In genomic region chr11:66036334-66036710, GRCh38 we compare ENCODE assay signal across 24 cellular contexts. TPM values are rescaled to one million over a fixed set of nuclear protein-coding genes. Genes with fewer than 3 reads are reported as not detected.
A peak's percentile ranks its signal among the peaks of the same experiment; 100 is the strongest.
DNase-seq lines count a peak whose midpoint lies in the region; ATAC-seq, FAIRE-seq and TF ChIP-seq lines count a peak whose summit lies in the region.
"Had no signal": no experiment of that assay in that cellular context is flagged by ENCODE, and none has a peak within 500 bp of the region (broad histone marks: within the 10 kb centered on the region; RNA-seq: fewer than 3 reads in every experiment).

No MANE protein-coding gene starts in this region.

- H3K27ac ChIP-seq in HepG2 (ENCODE audit: extremely low read length, insufficient read depth, low read length) (no peak overlapping the region), right lobe of liver (no peak overlapping the region), osteoblast (ENCODE audit: low read depth, low read length) (no peak overlapping the region)
- H3K27ac ChIP-seq: BLaER1 had no signal

- H2AFZ ChIP-seq in HepG2 (ENCODE audit: low read length) (no peak overlapping the region), osteoblast (ENCODE audit: low read length) (no peak overlapping the region)

- H4K20me1 ChIP-seq in HepG2 (ENCODE audit: insufficient read depth, low read length): no peaks in the 10 kb centered on the region
- H4K20me1 ChIP-seq in osteoblast (ENCODE audit: insufficient read depth, low read length): no peaks in the 10 kb centered on the region
- H4K20me1 ChIP-seq: BLaER1 had no signal

- POLR2A ChIA-PET in HepG2 (lab: Yijun Ruan, JAX): interaction anchor here (1.0 kb wide), 1 partner anchor 9 kb away, joined by 3 read pairs; no protein-coding TSS in a partner anchor

- TF ChIP-seq RAD21 in HepG2 (CRISPR knock-in tag; IDR thresholded peaks at IDR 0.05): no peak

- H3K9me3 ChIP-seq in HepG2 (ENCODE audit: low read length) (no peaks in the 10 kb centered on the region), right lobe of liver (no peaks in the 10 kb centered on the region), osteoblast (ENCODE audit: low read depth, low read length) (no peaks in the 10 kb centered on the region)
- H3K9me3 ChIP-seq: BE2C had no signal

- no peak overlapping the region for H3K9ac ChIP-seq in HepG2 (ENCODE audit: insufficient read depth, low read depth, low read length)
- H3K9ac ChIP-seq: BLaER1 had no signal

- in situ Hi-C loops in HepG2 (cut with HindIII; ENCODE audit: extremely low pct_ligation_motif_present, low pct_unique_long_range_greater_than_20kb): no loop called here

- intact Hi-C loops in HepG2 (cut with micrococcal nuclease; ENCODE audit: unreplicated experiment): no loop called here
- intact Hi-C loops in right lobe of liver (cut with DNase I): no loop called here

- no peak for FAIRE-seq in HepG2 (lab: Jason Lieb, UNC)
- FAIRE-seq: A204.1, G401.6, GM12891, GM19239 had no signal

- no peak for TF ChIP-seq EP300 in HepG2 (IDR thresholded peaks at IDR 0.05; ENCODE audit: low read depth in 2 of 2, low read length in 2 of 2)
- no peak for TF ChIP-seq EP300 in HepG2 (CRISPR knock-in tag; IDR thresholded peaks at IDR 0.05; ENCODE audit: borderline replicate concordance)

- ATAC-seq in HepG2 (no peak), right lobe of liver (no peak), GM19397 (IDR thresholded peaks at IDR 0.05; ENCODE audit: unreplicated experiment) (no peak), GM21619 (IDR thresholded peaks at IDR 0.05; ENCODE audit: unreplicated experiment) (no peak)

- WGBS in HepG2 (ENCODE audit: low lambda C conversion rate): 23% methylated on average over 5 of the region's 5 CpGs
- WGBS in right lobe of liver (ENCODE audit: insufficient coverage, low coverage, low lambda C conversion rate, missing lambda C conversion rate): 74% methylated on average over 5 of the region's 5 CpGs

- H3K36me3 ChIP-seq in HepG2 (replicated peaks in 1 of 2; ENCODE audit: control insufficient read depth in 1 of 2, insufficient read depth in 2 of 2, low read length in 2 of 2) (no peaks in the 10 kb centered on the region), right lobe of liver (no peaks in the 10 kb centered on the region), osteoblast (ENCODE audit: insufficient read depth, low read length) (no peaks in the 10 kb centered on the region)
- H3K36me3 ChIP-seq: BE2C, BLaER1 had no signal

- H3K4me1 ChIP-seq in HepG2 (ENCODE audit: insufficient read depth, low read length) (peaks cover 8% of the 10 kb centered on the region; the same call in 1 of the 2 replicates), right lobe of liver (no peaks in the 10 kb centered on the region), osteoblast (ENCODE audit: insufficient read depth, low read length) (no peaks in the 10 kb centered on the region)
- H3K4me1 ChIP-seq: BE2C, BLaER1 had no signal

- no peak overlapping the region for H3K4me3 ChIP-seq in HepG2 (replicated peaks in 1 of 3; ENCODE audit: insufficient read depth in 1 of 3, low read depth in 2 of 3, low read length in 3 of 3)
- no peak overlapping the region for H3K4me3 ChIP-seq in right lobe of liver
- H3K4me3 ChIP-seq in NB4 (ENCODE audit: low read depth, low read length): no peak overlapping the region
- H3K4me3 ChIP-seq in osteoblast (ENCODE audit: insufficient read depth, low read length): no peak overlapping the region
- H3K4me3 ChIP-seq: BLaER1 had no signal

- BruUV-seq in HepG2 (replicated peaks; lab: Mats Ljungman, UMichigan): no TSS peak

- H3K27me3 ChIP-seq in HepG2 (ENCODE audit: control insufficient read depth in 1 of 2, insufficient read depth in 2 of 2, low read length in 2 of 2) (peaks cover 5% of the 10 kb centered on the region in 2 experiments; a peak in 1 of 5 replicates), right lobe of liver (no peaks in the 10 kb centered on the region), osteoblast (ENCODE audit: insufficient read depth, low read length) (no peaks in the 10 kb centered on the region)
- H3K27me3 ChIP-seq: BE2C, BLaER1 had no signal

- H3K79me2 ChIP-seq in HepG2 (ENCODE audit: insufficient read depth, low read length) (no peaks in the 10 kb centered on the region), osteoblast (ENCODE audit: insufficient read depth, low read length) (no peaks in the 10 kb centered on the region)

- TF ChIP-seq POLR2A in HepG2 (IDR thresholded peaks at IDR 0.05; ENCODE audit: insufficient read depth in 1 of 2, low read depth in 2 of 2, low read length in 2 of 2) (no peak), right lobe of liver (IDR thresholded peaks at IDR 0.05) (no peak), NB4 (IDR thresholded peaks at IDR 0.05; ENCODE audit: extremely low read depth, insufficient read length) (no peak)

- H3K4me2 ChIP-seq in HepG2 (ENCODE audit: low read depth, low read length) (no peak overlapping the region), osteoblast (ENCODE audit: insufficient read depth, low read length) (no peak overlapping the region)
- H3K4me2 ChIP-seq: BLaER1 had no signal

- TF ChIP-seq CTCF in HepG2 (CRISPR knock-in tag; IDR thresholded peaks at IDR 0.05) (no peak), right lobe of liver (IDR thresholded peaks at IDR 0.05) (no peak), NB4 (IDR thresholded peaks at IDR 0.05; ENCODE audit: low read depth, low read length) (no peak), osteoblast (IDR thresholded peaks at IDR 0.05; ENCODE audit: extremely low read depth, low read depth, low read length) (no peak)

- CTCF ChIA-PET in HepG2 (lab: Yijun Ruan, JAX; ENCODE audit: low intra/inter-chr PET ratio, low total read pairs): no interaction called here

- DNase-seq in HepG2 (ENCODE audit: low spot score) (no peak), right lobe of liver (no peak), NB4 (ENCODE audit: low read depth) (peak; percentile 74), epidermal melanocyte (ENCODE audit: insufficient read length, low spot score) (peak; percentile 1), osteoblast (ENCODE audit: insufficient read length, low spot score, missing footprints) (peak; percentile 47)
- no peak for DNase-seq in effector CD8-positive, alpha-beta T cell (lab: John Stamatoyannopoulos, UW)
- DNase-seq: 8988T; ACHN; BE2C; C1 segment of cervical spinal cord; CD4-positive, alpha-beta memory T cell; CD4-positive, CD25-positive, alpha-beta regulatory T cell; CD8-positive, alpha-beta memory T cell; COR-L47; GF-D8 had no signal

RNA-seq across cellular contexts. Expression of gene CATSPER1, which starts 10.0 kb away (rescaled TPM):
- total RNA-seq in HepG2 (2016; rRNA removed; fragmentation: Illumina TruSeq; extraction: Trizol) (not detected in 2 replicates), right lobe of liver (not detected), osteoblast (not detected in 2 replicates)
- not detected in 2 replicates for total RNA-seq in HepG2 (2016; cell fraction: cytosol; rRNA removed; fragmentation: Illumina TruSeq; extraction: Trizol; ENCODE audit: low read depth)
- not detected in 2 replicates for total RNA-seq in HepG2 (2016; cell fraction: insoluble cytoplasmic fraction; rRNA removed; fragmentation: Illumina TruSeq; extraction: Trizol)
- total RNA-seq in HepG2 (2016; cell fraction: membrane; rRNA removed; fragmentation: Illumina TruSeq; extraction: Trizol): not detected in 2 replicates
- not detected in 2 replicates for total RNA-seq in HepG2 (2016; cell fraction: nucleus; rRNA removed; fragmentation: Illumina TruSeq; extraction: Trizol)
- polyA plus RNA-seq in HepG2 (2011; rRNA removed): 0.04 and 0.17 TPM in 2 replicates
- polyA plus RNA-seq in HepG2 (2011; cell fraction: cytosol; rRNA removed): 0.07 and 0.17 TPM in 2 replicates
- 0.19 TPM in 1 of 2 replicates, not detected in the other for polyA plus RNA-seq in HepG2 (2011; cell fraction: nucleus; rRNA removed)
- 0.09 TPM in 1 of 2 replicates, not detected in the other for polyA plus RNA-seq in HepG2 (2012)
- polyA plus RNA-seq in HepG2 (2016; cell fraction: cytosol; fragmentation: Illumina TruSeq; extraction: Trizol; ENCODE audit: low read depth): 0.07 TPM in 1 of 2 replicates, not detected in the other
- polyA plus RNA-seq in HepG2 (2016; cell fraction: insoluble cytoplasmic fraction; fragmentation: Illumina TruSeq; extraction: Trizol; ENCODE audit: low read depth): not detected in 2 replicates
- polyA plus RNA-seq in HepG2 (2016; cell fraction: membrane; fragmentation: Illumina TruSeq; extraction: Trizol; ENCODE audit: low read depth): not detected in 2 replicates
- polyA plus RNA-seq in HepG2 (2016; cell fraction: nucleus; fragmentation: Illumina TruSeq; extraction: Trizol; ENCODE audit: insufficient read depth, low read depth): not detected in 2 replicates
- polyA minus RNA-seq in HepG2 (2011; rRNA and poly(A)+ RNA removed; ENCODE audit: low replicate concordance): 3.1 TPM in 1 of 2 replicates, not detected in the other
- not detected in 2 replicates for polyA minus RNA-seq in HepG2 (2011; cell fraction: cytosol; rRNA and poly(A)+ RNA removed)
- not detected in 2 replicates for polyA minus RNA-seq in HepG2 (2011; cell fraction: nucleus; rRNA and poly(A)+ RNA removed)
- total RNA-seq: A673; CD4-positive, alpha-beta memory T cell; CD4-positive, CD25-positive, alpha-beta regulatory T cell; CD8-positive, alpha-beta memory T cell had no signal
- polyA plus RNA-seq: CD4-positive, alpha-beta memory T cell; CD4-positive, CD25-positive, alpha-beta regulatory T cell; CD8-positive, alpha-beta memory T cell had no signal

RNA-seq across cellular contexts. Expression of gene GAL3ST3, which starts 12.6 kb away (rescaled TPM):
- total RNA-seq in HepG2 (2016; rRNA removed; fragmentation: Illumina TruSeq; extraction: Trizol) (not detected in 2 replicates), right lobe of liver (not detected), osteoblast (not detected in 2 replicates)
- not detected in 2 replicates for total RNA-seq in HepG2 (2016; cell fraction: cytosol; rRNA removed; fragmentation: Illumina TruSeq; extraction: Trizol; ENCODE audit: low read depth)
- total RNA-seq in HepG2 (2016; cell fraction: insoluble cytoplasmic fraction; rRNA removed; fragmentation: Illumina TruSeq; extraction: Trizol): not detected in 2 replicates
- not detected in 2 replicates for total RNA-seq in HepG2 (2016; cell fraction: membrane; rRNA removed; fragmentation: Illumina TruSeq; extraction: Trizol)
- not detected in 2 replicates for total RNA-seq in HepG2 (2016; cell fraction: nucleus; rRNA removed; fragmentation: Illumina TruSeq; extraction: Trizol)
- polyA plus RNA-seq in HepG2 (2011; rRNA removed): not detected in 2 replicates
- not detected in 2 replicates for polyA plus RNA-seq in HepG2 (2011; cell fraction: cytosol; rRNA removed)
- polyA plus RNA-seq in HepG2 (2011; cell fraction: nucleus; rRNA removed): not detected in 2 replicates
- not detected in 2 replicates for polyA plus RNA-seq in HepG2 (2012)
- polyA plus RNA-seq in HepG2 (2016; cell fraction: cytosol; fragmentation: Illumina TruSeq; extraction: Trizol; ENCODE audit: low read depth): not detected in 2 replicates
- not detected in 2 replicates for polyA plus RNA-seq in HepG2 (2016; cell fraction: insoluble cytoplasmic fraction; fragmentation: Illumina TruSeq; extraction: Trizol; ENCODE audit: low read depth)
- polyA plus RNA-seq in HepG2 (2016; cell fraction: membrane; fragmentation: Illumina TruSeq; extraction: Trizol; ENCODE audit: low read depth): not detected in 2 replicates
- not detected in 2 replicates for polyA plus RNA-seq in HepG2 (2016; cell fraction: nucleus; fragmentation: Illumina TruSeq; extraction: Trizol; ENCODE audit: insufficient read depth, low read depth)
- polyA minus RNA-seq in HepG2 (2011; rRNA and poly(A)+ RNA removed; ENCODE audit: low replicate concordance): 0.26 TPM in 1 of 2 replicates, not detected in the other
- not detected in 2 replicates for polyA minus RNA-seq in HepG2 (2011; cell fraction: cytosol; rRNA and poly(A)+ RNA removed)
- polyA minus RNA-seq in HepG2 (2011; cell fraction: nucleus; rRNA and poly(A)+ RNA removed): not detected in 2 replicates
- total RNA-seq: CD4-positive, alpha-beta memory T cell; CD4-positive, CD25-positive, alpha-beta regulatory T cell; CD8-positive, alpha-beta memory T cell had no signal
- polyA plus RNA-seq: CD14-positive monocyte; CD4-positive, alpha-beta memory T cell; CD4-positive, CD25-positive, alpha-beta regulatory T cell; CD8-positive, alpha-beta memory T cell had no signal

RNA-seq across cellular contexts. Expression of gene SF3B2, which starts 15.8 kb away (rescaled TPM):
- 153 and 162 TPM in 2 replicates for total RNA-seq in HepG2 (2016; rRNA removed; fragmentation: Illumina TruSeq; extraction: Trizol)
- 24.9 and 29.2 TPM in 2 replicates for total RNA-seq in HepG2 (2016; cell fraction: cytosol; rRNA removed; fragmentation: Illumina TruSeq; extraction: Trizol; ENCODE audit: low read depth)
- 148 and 159 TPM in 2 replicates for total RNA-seq in HepG2 (2016; cell fraction: insoluble cytoplasmic fraction; rRNA removed; fragmentation: Illumina TruSeq; extraction: Trizol)
- 48.0 and 57.0 TPM in 2 replicates for total RNA-seq in HepG2 (2016; cell fraction: membrane; rRNA removed; fragmentation: Illumina TruSeq; extraction: Trizol)
- 99.3 and 107 TPM in 2 replicates for total RNA-seq in HepG2 (2016; cell fraction: nucleus; rRNA removed; fragmentation: Illumina TruSeq; extraction: Trizol)
- polyA plus RNA-seq in HepG2 (2011; rRNA removed): 70.0 and 70.4 TPM in 2 replicates
- 50.3 and 68.8 TPM in 2 replicates for polyA plus RNA-seq in HepG2 (2011; cell fraction: cytosol; rRNA removed)
- 212 and 260 TPM in 2 replicates for polyA plus RNA-seq in HepG2 (2011; cell fraction: nucleus; rRNA removed)
- 145 and 154 TPM in 2 replicates for polyA plus RNA-seq in HepG2 (2012)
- polyA plus RNA-seq in HepG2 (2016; cell fraction: cytosol; fragmentation: Illumina TruSeq; extraction: Trizol; ENCODE audit: low read depth): 14.0 and 18.8 TPM in 2 replicates
- polyA plus RNA-seq in HepG2 (2016; cell fraction: insoluble cytoplasmic fraction; fragmentation: Illumina TruSeq; extraction: Trizol; ENCODE audit: low read depth): 200 and 221 TPM in 2 replicates
- polyA plus RNA-seq in HepG2 (2016; cell fraction: membrane; fragmentation: Illumina TruSeq; extraction: Trizol; ENCODE audit: low read depth): 28.7 and 33.4 TPM in 2 replicates
- 252 and 263 TPM in 2 replicates for polyA plus RNA-seq in HepG2 (2016; cell fraction: nucleus; fragmentation: Illumina TruSeq; extraction: Trizol; ENCODE audit: insufficient read depth, low read depth)
- 37.0 and 52.6 TPM in 2 replicates for polyA minus RNA-seq in HepG2 (2011; rRNA and poly(A)+ RNA removed; ENCODE audit: low replicate concordance)
- 57.2 and 60.0 TPM in 2 replicates for polyA minus RNA-seq in HepG2 (2011; cell fraction: cytosol; rRNA and poly(A)+ RNA removed)
- 46.9 and 52.8 TPM in 2 replicates for polyA minus RNA-seq in HepG2 (2011; cell fraction: nucleus; rRNA and poly(A)+ RNA removed)
- total RNA-seq in right lobe of liver: 10 to 100 TPM; 52.2 to 85.4 (median 67.2) TPM
- total RNA-seq in osteoblast: 131 and 164 TPM in 2 replicates

RNA-seq across cellular contexts. Expression of gene CST6, which starts 24.5 kb away (rescaled TPM):
- total RNA-seq in HepG2 (2016; rRNA removed; fragmentation: Illumina TruSeq; extraction: Trizol) (not detected in 2 replicates), right lobe of liver (not detected), osteoblast (1.8 and 2.9 TPM in 2 replicates)
- total RNA-seq in HepG2 (2016; cell fraction: cytosol; rRNA removed; fragmentation: Illumina TruSeq; extraction: Trizol; ENCODE audit: low read depth): not detected in 2 replicates
- not detected in 2 replicates for total RNA-seq in HepG2 (2016; cell fraction: insoluble cytoplasmic fraction; rRNA removed; fragmentation: Illumina TruSeq; extraction: Trizol)
- total RNA-seq in HepG2 (2016; cell fraction: membrane; rRNA removed; fragmentation: Illumina TruSeq; extraction: Trizol): not detected in 2 replicates
- not detected in 2 replicates for total RNA-seq in HepG2 (2016; cell fraction: nucleus; rRNA removed; fragmentation: Illumina TruSeq; extraction: Trizol)
- polyA plus RNA-seq in HepG2 (2011; rRNA removed): not detected in 2 replicates
- not detected in 2 replicates for polyA plus RNA-seq in HepG2 (2011; cell fraction: cytosol; rRNA removed)
- not detected in 2 replicates for polyA plus RNA-seq in HepG2 (2011; cell fraction: nucleus; rRNA removed)
- polyA plus RNA-seq in HepG2 (2012): not detected in 2 replicates
- polyA plus RNA-seq in HepG2 (2016; cell fraction: cytosol; fragmentation: Illumina TruSeq; extraction: Trizol; ENCODE audit: low read depth): not detected in 2 replicates
- not detected in 2 replicates for polyA plus RNA-seq in HepG2 (2016; cell fraction: insoluble cytoplasmic fraction; fragmentation: Illumina TruSeq; extraction: Trizol; ENCODE audit: low read depth)
- not detected in 2 replicates for polyA plus RNA-seq in HepG2 (2016; cell fraction: membrane; fragmentation: Illumina TruSeq; extraction: Trizol; ENCODE audit: low read depth)
- polyA plus RNA-seq in HepG2 (2016; cell fraction: nucleus; fragmentation: Illumina TruSeq; extraction: Trizol; ENCODE audit: insufficient read depth, low read depth): not detected in 2 replicates
- polyA minus RNA-seq in HepG2 (2011; rRNA and poly(A)+ RNA removed; ENCODE audit: low replicate concordance): not detected in 2 replicates
- polyA minus RNA-seq in HepG2 (2011; cell fraction: cytosol; rRNA and poly(A)+ RNA removed): not detected in 2 replicates
- not detected in 2 replicates for polyA minus RNA-seq in HepG2 (2011; cell fraction: nucleus; rRNA and poly(A)+ RNA removed)
- total RNA-seq: CD4-positive, alpha-beta memory T cell; CD4-positive, CD25-positive, alpha-beta regulatory T cell; CD8-positive, alpha-beta memory T cell had no signal
- polyA plus RNA-seq: CD4-positive, alpha-beta memory T cell; CD4-positive, CD25-positive, alpha-beta regulatory T cell; CD8-positive, alpha-beta memory T cell had no signal

RNA-seq across cellular contexts. Expression of gene PACS1, which starts 33.8 kb away (rescaled TPM):
- total RNA-seq in HepG2 (2016; rRNA removed; fragmentation: Illumina TruSeq; extraction: Trizol) (7.6 and 12.2 TPM in 2 replicates), right lobe of liver (10 to 100 TPM in 4 of 6 experiments, 1 to 10 TPM in 2; 5.8 to 23.7 (median 12.5) TPM), osteoblast (38.0 and 39.8 TPM in 2 replicates)
- 4.8 and 5.7 TPM in 2 replicates for total RNA-seq in HepG2 (2016; cell fraction: cytosol; rRNA removed; fragmentation: Illumina TruSeq; extraction: Trizol; ENCODE audit: low read depth)
- total RNA-seq in HepG2 (2016; cell fraction: insoluble cytoplasmic fraction; rRNA removed; fragmentation: Illumina TruSeq; extraction: Trizol): 7.7 and 14.4 TPM in 2 replicates
- total RNA-seq in HepG2 (2016; cell fraction: membrane; rRNA removed; fragmentation: Illumina TruSeq; extraction: Trizol): 14.5 and 17.0 TPM in 2 replicates
- 14.3 and 14.8 TPM in 2 replicates for total RNA-seq in HepG2 (2016; cell fraction: nucleus; rRNA removed; fragmentation: Illumina TruSeq; extraction: Trizol)
- 8.6 and 11.9 TPM in 2 replicates for polyA plus RNA-seq in HepG2 (2011; rRNA removed)
- 6.3 and 6.7 TPM in 2 replicates for polyA plus RNA-seq in HepG2 (2011; cell fraction: cytosol; rRNA removed)
- 24.8 and 26.9 TPM in 2 replicates for polyA plus RNA-seq in HepG2 (2011; cell fraction: nucleus; rRNA removed)
- polyA plus RNA-seq in HepG2 (2012): 12.5 and 17.3 TPM in 2 replicates
- polyA plus RNA-seq in HepG2 (2016; cell fraction: cytosol; fragmentation: Illumina TruSeq; extraction: Trizol; ENCODE audit: low read depth): 5.2 and 6.3 TPM in 2 replicates
- 11.8 and 22.2 TPM in 2 replicates for polyA plus RNA-seq in HepG2 (2016; cell fraction: insoluble cytoplasmic fraction; fragmentation: Illumina TruSeq; extraction: Trizol; ENCODE audit: low read depth)
- 17.7 and 23.2 TPM in 2 replicates for polyA plus RNA-seq in HepG2 (2016; cell fraction: membrane; fragmentation: Illumina TruSeq; extraction: Trizol; ENCODE audit: low read depth)
- polyA plus RNA-seq in HepG2 (2016; cell fraction: nucleus; fragmentation: Illumina TruSeq; extraction: Trizol; ENCODE audit: insufficient read depth, low read depth): 21.2 and 23.6 TPM in 2 replicates
- polyA minus RNA-seq in HepG2 (2011; rRNA and poly(A)+ RNA removed; ENCODE audit: low replicate concordance): 28.3 and 63.7 TPM in 2 replicates
- polyA minus RNA-seq in HepG2 (2011; cell fraction: cytosol; rRNA and poly(A)+ RNA removed): 16.9 and 29.5 TPM in 2 replicates
- 26.5 and 37.7 TPM in 2 replicates for polyA minus RNA-seq in HepG2 (2011; cell fraction: nucleus; rRNA and poly(A)+ RNA removed)

Comparison
In these comparisons a context has a peak if more than half of its experiments do, and no peak if none do; other contexts are left out.
1. DNase-seq: peak in NB4 (single experiment), epidermal melanocyte (single experiment) and osteoblast (single experiment); none in HepG2 (single experiment), right lobe of liver (0 of 3) and effector CD8-positive, alpha-beta T cell (single experiment).